In genomic region chr10:24724381-24725228, GRCh38 we compare ENCODE assay signal across 8 cellular contexts. TPM values are rescaled to one million over a fixed set of nuclear protein-coding genes. Genes with fewer than 3 reads are reported as not detected.
DNase-seq lines count a peak whose midpoint lies in the region; ATAC-seq, FAIRE-seq and TF ChIP-seq lines count a peak whose summit lies in the region.

No MANE protein-coding gene starts in this region.

- peak overlapping the region; percentile 73 to 83 (median 83) for H3K4me3 ChIP-seq in HepG2 (replicated peaks in 1 of 3; ENCODE audit: insufficient read depth in 1 of 3, low read depth in 2 of 3, low read length in 3 of 3)

- BruUV-seq in HepG2 (replicated peaks; lab: Mats Ljungman, UMichigan): no TSS peak

- no peaks in the 10 kb centered on the region for H3K9me3 ChIP-seq in HepG2 (ENCODE audit: low read length)

- H3K4me2 ChIP-seq in HepG2 (ENCODE audit: low read depth, low read length): peak overlapping the region; percentile 96

- H3K79me2 ChIP-seq in HepG2 (ENCODE audit: insufficient read depth, low read length): peaks cover 29% of the 10 kb centered on the region

- WGBS in HepG2 (ENCODE audit: low lambda C conversion rate): under 1% methylated on average over 37 of the region's 52 CpGs

- peak overlapping the region; percentile 81 for H3K9ac ChIP-seq in HepG2 (ENCODE audit: insufficient read depth, low read depth, low read length)

- no peak for TF ChIP-seq CTCF in HepG2 (CRISPR knock-in tag; IDR thresholded peaks at IDR 0.05)

- TF ChIP-seq EP300 in HepG2 (IDR thresholded peaks at IDR 0.05; ENCODE audit: low read depth in 2 of 2, low read length in 2 of 2) (no peak), HepG2 (CRISPR knock-in tag; IDR thresholded peaks at IDR 0.05; ENCODE audit: borderline replicate concordance) (no peak)

- in situ Hi-C loops in HepG2 (cut with HindIII; ENCODE audit: extremely low pct_ligation_motif_present, low pct_unique_long_range_greater_than_20kb): loop anchor here (10.0 kb wide), 1 partner anchor 290 kb away; the partner anchor contains the start of genes ENKUR and THNSL1

- DNase-seq in CD1c-positive myeloid dendritic cell (ENCODE audit: extremely low spot score) (peak; percentile 97), NCI-H748 treated with DMSO at 0.1 percent for 48 hours (lab: John Stamatoyannopoulos, UW) (peak; percentile 79), dermis blood vessel endothelial cell (peak; percentile 98), HepG2 (ENCODE audit: low spot score) (peak; percentile 94)
- DNase-seq in activated CD4-positive, alpha-beta T cell treated with anti-CD3 and anti-CD28 coated beads, Interleukin-2, amount 50 U/mL, for 4 hours: peak; percentile 94 to 96
- peak; percentile 92 to 95 for DNase-seq in stimulated activated CD4-positive, alpha-beta T cell treated with anti-CD3 and anti-CD28 coated beads, Interleukin-2, amount 100 ng/mL, for 48 hours

- ATAC-seq in GM19397 (IDR thresholded peaks at IDR 0.05; ENCODE audit: unreplicated experiment): peak; percentile 79
- ATAC-seq in HG03565 (IDR thresholded peaks at IDR 0.05; ENCODE audit: unreplicated experiment): peak; percentile 82
- ATAC-seq in HepG2: peak; percentile 81

- intact Hi-C loops in HepG2 (cut with micrococcal nuclease; ENCODE audit: unreplicated experiment): loop anchor here (1.0 to 5.0 kb wide), 4 partner anchors 81 to 503 kb away; partner anchors contain the start of genes ENKUR and THNSL1

- peak; percentile 83 for FAIRE-seq in HepG2 (lab: Jason Lieb, UNC)

- POLR2A ChIA-PET in HepG2 (lab: Yijun Ruan, JAX): interaction anchor here (0.9 to 2.8 kb wide), 4 partner anchors 10 to 355 kb away, joined by 3 to 11 read pairs (median 4); partner anchors contain the start of genes ENKUR and THNSL1

- no peaks in the 10 kb centered on the region for H3K36me3 ChIP-seq in HepG2 (replicated peaks in 1 of 2; ENCODE audit: control insufficient read depth in 1 of 2, insufficient read depth in 2 of 2, low read length in 2 of 2)

- peak overlapping the region; percentile 64 for H2AFZ ChIP-seq in HepG2 (ENCODE audit: low read length)

- peaks cover 31% of the 10 kb centered on the region for H3K4me1 ChIP-seq in HepG2 (ENCODE audit: insufficient read depth, low read length)

- TF ChIP-seq RAD21 in HepG2 (CRISPR knock-in tag; IDR thresholded peaks at IDR 0.05): no peak

- CTCF ChIA-PET in HepG2 (lab: Yijun Ruan, JAX; ENCODE audit: low intra/inter-chr PET ratio, low total read pairs): no interaction called here

- H3K27me3 ChIP-seq in HepG2 (ENCODE audit: control insufficient read depth in 1 of 2, insufficient read depth in 2 of 2, low read length in 2 of 2): no peaks in the 10 kb centered on the region

- H3K27ac ChIP-seq in HepG2 (ENCODE audit: extremely low read length, insufficient read depth, low read length): peak overlapping the region; percentile 81

- H4K20me1 ChIP-seq in HepG2 (ENCODE audit: insufficient read depth, low read length): peaks cover 10% of the 10 kb centered on the region

- TF ChIP-seq POLR2A in HepG2 (IDR thresholded peaks at IDR 0.05; ENCODE audit: insufficient read depth in 1 of 2, low read depth in 2 of 2, low read length in 2 of 2): peak; percentile 87 to 91

TF ChIP-seq in HepG2, 621 proteins besides CTCF, POLR2A, EP300 and RAD21 (continues in another document):
- peak; percentile 84 for TF ChIP-seq PRDM15 (CRISPR knock-in tag; IDR thresholded peaks at IDR 0.05)
- peak; percentile 63; the same call in 1 of the 2 replicates for TF ChIP-seq FOXK1 (CRISPR knock-in tag; IDR thresholded peaks at IDR 0.05; ENCODE audit: borderline replicate concordance, low read depth)
- no peak for TF ChIP-seq ZNF354B (CRISPR knock-in tag; IDR thresholded peaks at IDR 0.05)
- 0 out of 2 replicates have a peak, but pooled peaks have one; percentile 44 for TF ChIP-seq ZBTB43 (CRISPR knock-in tag; conservative IDR thresholded peaks at IDR 0.05)
- no peak for TF ChIP-seq TEAD2 (CRISPR knock-in tag; IDR thresholded peaks at IDR 0.05)
- TF ChIP-seq ATRX (CRISPR knock-in tag; IDR thresholded peaks at IDR 0.05; ENCODE audit: borderline replicate concordance): no peak
- TF ChIP-seq HES4 (CRISPR knock-in tag; IDR thresholded peaks at IDR 0.05; ENCODE audit: borderline replicate concordance): no peak
- TF ChIP-seq ATF1 (CRISPR knock-in tag; IDR thresholded peaks at IDR 0.05): no peak
- no peak for TF ChIP-seq WIZ (CRISPR knock-in tag; IDR thresholded peaks at IDR 0.05)
- no peak for TF ChIP-seq SIN3B (IDR thresholded peaks at IDR 0.05; ENCODE audit: low read length)
- TF ChIP-seq, protein P1, sequence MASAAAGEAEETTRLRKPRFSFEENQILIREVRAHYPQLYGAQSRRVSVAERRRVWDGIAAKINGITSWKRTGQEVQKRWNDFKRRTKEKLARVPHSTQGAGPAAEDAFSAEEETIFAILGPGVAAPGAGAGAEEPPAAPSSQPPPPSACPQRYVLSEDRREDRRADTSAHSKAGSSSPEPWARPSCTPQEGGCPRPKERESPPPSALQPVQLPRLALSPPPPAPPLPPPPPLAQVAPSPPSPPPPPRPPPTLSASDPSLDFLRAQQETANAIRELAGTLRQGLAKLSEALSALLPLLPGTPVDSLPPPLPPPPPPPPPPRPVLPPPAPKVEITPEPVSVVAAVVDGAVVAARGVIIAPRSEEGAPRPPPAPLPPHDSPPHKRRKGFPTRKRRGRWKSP (CRISPR knock-in tag; IDR thresholded peaks at IDR 0.05): 0 out of 2 replicates have a peak, but pooled peaks have one; percentile 48
- TF ChIP-seq ZBTB42 (CRISPR knock-in tag; IDR thresholded peaks at IDR 0.05): no peak

RNA-seq across cellular contexts. Expression of gene ARHGAP21, which starts 0.9 kb away (rescaled TPM):
- total RNA-seq in dermis blood vessel endothelial cell (92.2 and 118 TPM in 2 replicates), HepG2 (2016; rRNA removed; fragmentation: Illumina TruSeq; extraction: Trizol) (26.6 and 28.0 TPM in 2 replicates)
- total RNA-seq in HepG2 (2016; cell fraction: cytosol; rRNA removed; fragmentation: Illumina TruSeq; extraction: Trizol; ENCODE audit: low read depth): 3.9 and 7.5 TPM in 2 replicates
- total RNA-seq in HepG2 (2016; cell fraction: insoluble cytoplasmic fraction; rRNA removed; fragmentation: Illumina TruSeq; extraction: Trizol): 23.3 and 24.8 TPM in 2 replicates
- 13.0 and 13.2 TPM in 2 replicates for total RNA-seq in HepG2 (2016; cell fraction: membrane; rRNA removed; fragmentation: Illumina TruSeq; extraction: Trizol)
- total RNA-seq in HepG2 (2016; cell fraction: nucleus; rRNA removed; fragmentation: Illumina TruSeq; extraction: Trizol): 47.1 and 48.2 TPM in 2 replicates
- 23.9 and 24.9 TPM in 2 replicates for polyA plus RNA-seq in HepG2 (2011; rRNA removed)
- polyA plus RNA-seq in HepG2 (2011; cell fraction: cytosol; rRNA removed): 9.3 and 14.8 TPM in 2 replicates
- polyA plus RNA-seq in HepG2 (2011; cell fraction: nucleus; rRNA removed): 38.8 and 40.9 TPM in 2 replicates
- 12.7 and 19.2 TPM in 2 replicates for polyA plus RNA-seq in HepG2 (2012)
- 0.80 and 1.5 TPM in 2 replicates for polyA plus RNA-seq in HepG2 (2016; cell fraction: cytosol; fragmentation: Illumina TruSeq; extraction: Trizol; ENCODE audit: low read depth)
- 19.5 and 21.4 TPM in 2 replicates for polyA plus RNA-seq in HepG2 (2016; cell fraction: insoluble cytoplasmic fraction; fragmentation: Illumina TruSeq; extraction: Trizol; ENCODE audit: low read depth)
- 3.2 and 4.5 TPM in 2 replicates for polyA plus RNA-seq in HepG2 (2016; cell fraction: membrane; fragmentation: Illumina TruSeq; extraction: Trizol; ENCODE audit: low read depth)
- 39.1 and 41.8 TPM in 2 replicates for polyA plus RNA-seq in HepG2 (2016; cell fraction: nucleus; fragmentation: Illumina TruSeq; extraction: Trizol; ENCODE audit: insufficient read depth, low read depth)
- polyA minus RNA-seq in HepG2 (2011; rRNA and poly(A)+ RNA removed; ENCODE audit: low replicate concordance): 40.5 and 94.5 TPM in 2 replicates
- polyA minus RNA-seq in HepG2 (2011; cell fraction: cytosol; rRNA and poly(A)+ RNA removed): 24.5 and 27.5 TPM in 2 replicates
- polyA minus RNA-seq in HepG2 (2011; cell fraction: nucleus; rRNA and poly(A)+ RNA removed): 101 and 142 TPM in 2 replicates

Comparison
In these comparisons a context has a peak if more than half of its experiments do, and no peak if none do; other contexts are left out.
1. Peak in every context shown above with its lines: DNase-seq, ATAC-seq, H3K4me3 ChIP-seq and H3K27ac ChIP-seq.